In the genomic region with DNA sequence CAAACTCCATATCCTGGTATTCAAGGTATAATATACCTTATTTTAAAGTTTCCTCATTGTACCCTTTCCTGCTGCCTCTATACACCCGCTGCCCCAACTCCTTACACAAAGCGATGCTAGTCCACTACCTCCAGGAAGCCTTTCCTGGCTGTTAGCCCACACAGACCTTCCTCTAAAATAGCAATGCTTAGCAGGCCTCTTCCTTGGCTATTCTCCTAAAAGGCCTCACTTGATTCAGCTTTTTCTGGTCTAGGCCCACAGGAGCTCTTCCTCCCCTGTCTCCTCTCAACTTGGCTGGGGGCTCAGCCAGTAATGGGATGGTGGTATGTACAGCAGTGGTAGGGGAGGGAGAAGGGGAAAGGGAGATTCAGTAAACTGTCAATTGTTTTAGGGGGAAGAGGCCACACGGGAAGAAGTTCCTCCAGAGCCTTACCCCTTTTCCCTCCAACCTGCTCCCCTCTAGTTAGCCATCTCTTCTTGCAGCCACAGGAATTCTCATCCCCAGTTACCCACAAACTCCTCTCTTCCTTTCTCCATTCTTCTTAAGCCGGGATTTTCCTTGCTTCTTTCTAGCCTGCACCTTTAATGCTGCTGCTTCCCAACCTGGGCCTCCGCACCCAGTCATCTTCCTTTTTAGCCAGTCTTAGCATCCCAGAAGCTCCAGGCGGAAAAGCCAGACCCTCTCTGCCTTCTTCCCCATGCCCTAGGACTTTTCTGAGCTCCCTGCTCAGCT, we compare ENCODE assay signal across 8 cellular contexts. TPM values are rescaled to one million over a fixed set of nuclear protein-coding genes. Genes with fewer than 3 reads are reported as not detected.
A peak's percentile ranks its signal among the peaks of the same experiment; 100 is the strongest.
DNase-seq lines count a peak whose midpoint lies in the region; ATAC-seq and TF ChIP-seq lines count a peak whose summit lies in the region.

No MANE protein-coding gene starts in this region.

- H3K27ac ChIP-seq in left ventricle myocardium inferior (replicated peaks) (peak overlapping the region; percentile 98), skin epidermis (peak overlapping the region in 20 of 21 experiments; percentile 86 to 100 (median 97))

- TF ChIP-seq CTCF in WI38 (IDR thresholded peaks at IDR 0.05; ENCODE audit: low read depth, low read length) = no peak
- no peak for TF ChIP-seq CTCF in left ventricle myocardium inferior (IDR thresholded peaks at IDR 0.05; ENCODE audit: borderline replicate concordance)
- no peak for TF ChIP-seq CTCF in GM10266 (IDR thresholded peaks at IDR 0.05; ENCODE audit: control insufficient read depth, insufficient read depth, low read depth, missing control alignments)
- TF ChIP-seq CTCF in omental fat pad (IDR thresholded peaks at IDR 0.05) = no peak

- H3K27me3 ChIP-seq in left ventricle myocardium inferior (ENCODE audit: low read depth) = no peaks in the 10 kb centered on the region

- H3K9me3 ChIP-seq in left ventricle myocardium inferior (replicated peaks) = no peaks in the 10 kb centered on the region

- peaks cover 24% of the 10 kb centered on the region for H3K36me3 ChIP-seq in left ventricle myocardium inferior

- intact Hi-C loops in left ventricle myocardium inferior (cut with micrococcal nuclease) = no loop called here

- H3K4me3 ChIP-seq in WI38 (ENCODE audit: low read depth, low read length) (peak overlapping the region; percentile 88), left ventricle myocardium inferior (peak overlapping the region; percentile 99), skin epidermis (peak overlapping the region; percentile 64 to 94 (median 79))

- ATAC-seq in omental fat pad (ENCODE audit: low FRiP score) = no peak
- no peak for ATAC-seq in esophagus mucosa

- peaks cover 75% of the 10 kb centered on the region for H3K4me1 ChIP-seq in left ventricle myocardium inferior

- peak; percentile 13 for DNase-seq in HCEC 1CT
- DNase-seq in left ventricle myocardium inferior = no peak
- no peak for DNase-seq in GM10266 (ENCODE audit: extremely low spot score)
- DNase-seq in omental fat pad (ENCODE audit: low spot score) = no peak
- DNase-seq in NCI-H774 (lab: John Stamatoyannopoulos, UW) = no peak

RNA-seq across cellular contexts. Expression of a gene that starts 2.6 kb away (rescaled TPM):
- total RNA-seq in left ventricle myocardium inferior (38.8 TPM), omental fat pad (100 to 1,000 TPM in 1 of 4 donors, 10 to 100 TPM in 3; 65.3 to 108 (median 73.2) TPM), esophagus mucosa (42.0 TPM)

RNA-seq across cellular contexts. Expression of a gene that starts 2.7 kb away (rescaled TPM):
- total RNA-seq in left ventricle myocardium inferior = 1,085 TPM
- 100 to 1,000 TPM; 398 to 609 (median 515) TPM for total RNA-seq in omental fat pad
- total RNA-seq in esophagus mucosa = 291 TPM

RNA-seq across cellular contexts. Expression of a gene that starts 39.8 kb away (rescaled TPM):
- 14.1 TPM for total RNA-seq in left ventricle myocardium inferior
- total RNA-seq in omental fat pad = 10 to 100 TPM; 19.5 to 26.3 (median 22.2) TPM
- total RNA-seq in esophagus mucosa = 18.5 TPM

RNA-seq across cellular contexts. Expression of a gene that starts 53.3 kb away (rescaled TPM):
- 0.71 TPM for total RNA-seq in left ventricle myocardium inferior
- 1 to 10 TPM in 1 of 4 donors, under 1 TPM in 1, not detected in 2; 0.28 to 1.4 TPM for total RNA-seq in omental fat pad
- 5.2 TPM for total RNA-seq in esophagus mucosa
